Comparison of ENCODE assay signal across 10 cellular contexts in the genomic region with DNA sequence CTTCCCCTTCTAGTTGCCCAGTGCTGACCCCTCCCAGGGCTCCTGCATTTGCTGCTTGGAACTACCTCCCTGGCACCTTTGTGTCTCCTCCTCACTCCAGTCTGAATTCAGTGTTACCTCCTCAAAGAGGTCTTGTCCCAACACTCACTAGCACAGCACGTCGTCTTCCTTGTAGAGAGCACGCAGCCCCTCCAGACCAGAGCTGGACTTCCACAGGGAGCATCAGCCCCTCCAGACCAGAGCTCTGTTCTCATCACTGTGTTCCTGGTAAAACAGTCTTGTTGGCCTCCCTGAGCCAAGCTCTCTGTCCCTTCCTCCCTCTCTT. TPM values are rescaled to one million over a fixed set of nuclear protein-coding genes. Genes with fewer than 3 reads are reported as not detected.
A peak's percentile ranks its signal among the peaks of the same experiment; 100 is the strongest.
DNase-seq lines count a peak whose midpoint lies in the region; ATAC-seq and TF ChIP-seq lines count a peak whose summit lies in the region.
"Had no signal": no experiment of that assay in that cellular context is flagged by ENCODE, and none has a peak within 500 bp of the region (broad histone marks: within the 10 kb centered on the region; RNA-seq: fewer than 3 reads in every experiment).

No MANE protein-coding gene starts in this region.

- no peak overlapping the region for H3K4ac ChIP-seq in mesendoderm (ENCODE audit: low read depth, low read length)

- H3K9me3 Mint-ChIP-seq in MCF 10A (ENCODE audit: unreplicated experiment), result no peaks in the 10 kb centered on the region
- H3K9me3 Mint-ChIP-seq: naive thymus-derived CD4-positive, alpha-beta T cell had no signal

- no TSS peak for BruUV-seq in MCF 10A (replicated peaks; lab: Mats Ljungman, UMichigan)

- no peak overlapping the region for H2BK15ac ChIP-seq in mesendoderm (replicated peaks; ENCODE audit: low read depth)

- whole genome bisulfite sequencing in mesendoderm (ENCODE audit: extremely low coverage, insufficient coverage, low lambda C conversion rate), result no CpG with 5 or more reads among the region's 3 CpGs

- DNase-seq in T-helper 17 cell (no peak), mesendoderm (no peak), epidermal melanocyte (ENCODE audit: insufficient read length, low spot score) (no peak), NCI-H526 (lab: John Stamatoyannopoulos, UW) (no peak), MCF 10A (ENCODE audit: unreplicated experiment) (no peak)
- DNase-seq: activated gamma-delta T cell had no signal

- no peaks in the 10 kb centered on the region for H3K36me3 ChIP-seq in BLaER1 treated with 17β-estradiol and CSF1 and Interleukin-3, amounts not matched to agents 10 nM and 100 nM
- no peaks in the 10 kb centered on the region for H3K36me3 ChIP-seq in mesendoderm (ENCODE audit: control insufficient read depth, insufficient read depth, low read length)

- H3K9me3 ChIP-seq in BLaER1 treated with 17β-estradiol and CSF1 and Interleukin-3, amounts not matched to agents 10 nM and 100 nM (replicated peaks in 1 of 11), result no peaks in the 10 kb centered on the region
- H3K9me3 ChIP-seq in T-helper 17 cell (ENCODE audit: control insufficient read depth, low read length, poor library complexity, severe bottlenecking), result no peaks in the 10 kb centered on the region

- H3K27ac Mint-ChIP-seq in T-helper 17 cell (peak overlapping the region; percentile 79), MCF 10A (ENCODE audit: low read depth, unreplicated experiment) (no peak overlapping the region)

- peak overlapping the region; percentile 53 to 95 (median 89); a peak in 21 of 22 replicates for H3K4me2 ChIP-seq in BLaER1 treated with 17β-estradiol and CSF1 and Interleukin-3, amounts not matched to agents 10 nM and 100 nM
- H3K4me2 ChIP-seq in mesendoderm (ENCODE audit: low read length), result peak overlapping the region; percentile 18

- H3K27ac ChIP-seq in BLaER1 treated with 17β-estradiol and CSF1 and Interleukin-3, amounts not matched to agents 10 nM and 100 nM, result peak overlapping the region in 9 of 11 experiments; percentile 39 to 99 (median 97); a peak in 17 of 22 replicates
- H3K27ac ChIP-seq in mesendoderm (ENCODE audit: low read depth, low read length), result no peak overlapping the region

- H2BK120ac ChIP-seq in mesendoderm (ENCODE audit: low read depth, low read length), result no peak overlapping the region

- H4K8ac ChIP-seq in mesendoderm (ENCODE audit: low read depth, low read length), result no peak overlapping the region

- POLR2A ChIA-PET in MCF 10A (lab: Yijun Ruan, JAX), result no interaction called here

- H3K4me3 ChIP-seq in BLaER1 treated with 17β-estradiol and CSF1 and Interleukin-3, amounts not matched to agents 10 nM and 100 nM, result peak overlapping the region in 6 of 10 experiments; percentile 31 to 67 (median 46); a peak in 9 of 20 replicates
- H3K4me3 ChIP-seq in mesendoderm (ENCODE audit: low read length), result no peak overlapping the region

- H2BK5ac ChIP-seq in mesendoderm (ENCODE audit: low read length), result no peak overlapping the region

- H3K36me3 Mint-ChIP-seq in T-helper 17 cell (ENCODE audit: low read depth) (peaks cover 8% of the 10 kb centered on the region), MCF 10A (ENCODE audit: insufficient read depth, unreplicated experiment) (no peaks in the 10 kb centered on the region)
- H3K36me3 Mint-ChIP-seq: naive thymus-derived CD4-positive, alpha-beta T cell had no signal

- H3K27me3 ChIP-seq in BLaER1 treated with 17β-estradiol and CSF1 and Interleukin-3, amounts not matched to agents 10 nM and 100 nM, result no peaks in the 10 kb centered on the region
- no peaks in the 10 kb centered on the region for H3K27me3 ChIP-seq in mesendoderm (ENCODE audit: insufficient read depth, low read length, poor library complexity)

- peak overlapping the region; percentile 82 for H3K4me3 Mint-ChIP-seq in T-helper 17 cell
- no peak overlapping the region for H3K4me3 Mint-ChIP-seq in MCF 10A (ENCODE audit: unreplicated experiment)

- no peaks in the 10 kb centered on the region for H4K20me1 ChIP-seq in BLaER1 treated with 17β-estradiol and CSF1 and Interleukin-3, amounts not matched to agents 10 nM and 100 nM

- intact Hi-C loops in MCF 10A (cut with micrococcal nuclease), result no loop called here

- H3K56ac ChIP-seq in mesendoderm (ENCODE audit: low read length), result peak overlapping the region; percentile 30

- H3K27me3 Mint-ChIP-seq in T-helper 17 cell (peaks cover 52% of the 10 kb centered on the region), MCF 10A (ENCODE audit: insufficient read depth, unreplicated experiment) (peaks cover 44% of the 10 kb centered on the region)

- no peak overlapping the region for H3K18ac ChIP-seq in mesendoderm (ENCODE audit: low read length)

- H3K79me2 ChIP-seq in mesendoderm (ENCODE audit: control insufficient read depth, insufficient read depth, low read length), result no peaks in the 10 kb centered on the region

- no peak overlapping the region for H2AK5ac ChIP-seq in mesendoderm (ENCODE audit: low read length)

- H3K9ac ChIP-seq in BLaER1 treated with 17β-estradiol and CSF1 and Interleukin-3, amounts not matched to agents 10 nM and 100 nM, result peak overlapping the region in 9 of 11 experiments; percentile 28 to 92 (median 84); a peak in 17 of 22 replicates
- peak overlapping the region; percentile 32 for H3K9ac ChIP-seq in mesendoderm (ENCODE audit: low read length)

- H3K4me1 ChIP-seq in BLaER1 treated with 17β-estradiol and CSF1 and Interleukin-3, amounts not matched to agents 10 nM and 100 nM, result peaks cover 70 to 86% (median 81%) of the 10 kb centered on the region in 10 experiments
- no peaks in the 10 kb centered on the region for H3K4me1 ChIP-seq in mesendoderm (ENCODE audit: control insufficient read depth, low read depth, low read length)

- TF ChIP-seq CTCF in MCF 10A (IDR thresholded peaks at IDR 0.05; ENCODE audit: unreplicated experiment), result no peak

- CTCF ChIA-PET in MCF 10A (lab: Yijun Ruan, JAX), result interaction anchor here (1.1 kb wide), 1 partner anchor 16 kb away, joined by 3 read pairs; no protein-coding TSS in a partner anchor

- no peak overlapping the region for H3K23ac ChIP-seq in mesendoderm (ENCODE audit: low read length)

- H3K79me1 ChIP-seq in mesendoderm (ENCODE audit: low read length), result no peaks in the 10 kb centered on the region

- ATAC-seq in HG03097 (IDR thresholded peaks at IDR 0.05; ENCODE audit: low FRiP score, unreplicated experiment) (peak; percentile 14), T-helper 17 cell (peak; percentile 10), HG03565 (IDR thresholded peaks at IDR 0.05; ENCODE audit: unreplicated experiment) (no peak)

- H3K4me1 Mint-ChIP-seq in T-helper 17 cell (peaks cover 22% of the 10 kb centered on the region), MCF 10A (ENCODE audit: insufficient read depth, unreplicated experiment) (peaks cover 9% of the 10 kb centered on the region)

- no peak overlapping the region for H4K5ac ChIP-seq in mesendoderm (ENCODE audit: low read length)

RNA-seq across cellular contexts. Expression of a gene that starts 27.8 kb away (rescaled TPM):
- 1 to 10 TPM in 1 of 2 donors, under 1 TPM in 1; 0.55 to 1.4 TPM for total RNA-seq in T-helper 17 cell
- polyA plus RNA-seq in mesendoderm (2013, experiment 1 of 2), result 3.7 TPM
- 3.9 TPM for polyA plus RNA-seq in mesendoderm (2013, experiment 2 of 2)
- 1.3 and 1.7 TPM in 2 replicates for total RNA-seq in MCF 10A (2022)
